Comparison of ENCODE assay signal across 2 cellular contexts in the genomic region with DNA sequence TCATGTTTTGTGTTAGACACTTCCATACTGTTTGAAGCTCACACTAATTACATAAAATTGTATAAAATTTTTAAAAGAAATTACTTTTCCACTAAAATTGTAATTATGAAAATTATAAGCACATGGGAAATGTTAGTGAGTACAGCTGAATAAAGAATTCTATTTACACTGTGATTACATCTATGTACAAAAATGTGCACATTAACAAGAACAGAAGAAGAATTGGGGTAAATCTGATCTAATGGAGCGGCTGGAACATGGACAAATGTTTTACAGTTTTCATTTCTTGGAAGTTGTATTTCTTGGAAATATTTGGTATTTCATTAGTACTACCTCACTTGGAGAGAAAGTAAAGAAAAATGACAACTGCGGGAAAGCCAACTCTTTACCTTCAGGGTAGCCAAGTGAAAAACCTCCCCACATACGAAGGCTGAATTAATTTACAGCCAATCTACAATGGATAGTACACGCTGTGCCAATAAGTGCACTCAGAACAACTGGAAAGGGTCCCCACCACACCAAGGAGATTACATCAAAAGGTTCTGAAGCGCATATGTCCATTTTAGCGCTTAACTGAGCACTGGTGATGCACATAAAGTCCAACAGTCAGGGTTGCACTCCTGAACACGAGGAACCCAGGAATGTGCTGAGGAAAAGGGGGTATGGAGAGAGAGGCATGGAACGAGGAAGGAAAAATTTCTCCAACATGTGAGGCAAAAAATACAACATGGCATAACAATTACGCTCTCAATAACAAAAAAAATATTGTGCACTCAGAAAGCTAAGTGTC.
A peak's percentile ranks its signal among the peaks of the same experiment; 100 is the strongest.
TF ChIP-seq lines count a peak whose summit lies in the region.

No MANE protein-coding gene starts in this region.

TF ChIP-seq in HepG2, 621 proteins besides CTCF, POLR2A, EP300 and RAD21:
- TF ChIP-seq NFYB (CRISPR knock-in tag; IDR thresholded peaks at IDR 0.05): no peak
- TF ChIP-seq, protein P1, sequence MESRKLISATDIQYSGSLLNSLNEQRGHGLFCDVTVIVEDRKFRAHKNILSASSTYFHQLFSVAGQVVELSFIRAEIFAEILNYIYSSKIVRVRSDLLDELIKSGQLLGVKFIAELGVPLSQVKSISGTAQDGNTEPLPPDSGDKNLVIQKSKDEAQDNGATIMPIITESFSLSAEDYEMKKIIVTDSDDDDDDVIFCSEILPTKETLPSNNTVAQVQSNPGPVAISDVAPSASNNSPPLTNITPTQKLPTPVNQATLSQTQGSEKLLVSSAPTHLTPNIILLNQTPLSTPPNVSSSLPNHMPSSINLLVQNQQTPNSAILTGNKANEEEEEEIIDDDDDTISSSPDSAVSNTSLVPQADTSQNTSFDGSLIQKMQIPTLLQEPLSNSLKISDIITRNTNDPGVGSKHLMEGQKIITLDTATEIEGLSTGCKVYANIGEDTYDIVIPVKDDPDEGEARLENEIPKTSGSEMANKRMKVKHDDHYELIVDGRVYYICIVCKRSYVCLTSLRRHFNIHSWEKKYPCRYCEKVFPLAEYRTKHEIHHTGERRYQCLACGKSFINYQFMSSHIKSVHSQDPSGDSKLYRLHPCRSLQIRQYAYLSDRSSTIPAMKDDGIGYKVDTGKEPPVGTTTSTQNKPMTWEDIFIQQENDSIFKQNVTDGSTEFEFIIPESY (CRISPR knock-in tag; IDR thresholded peaks at IDR 0.05): peak; percentile 78

TF ChIP-seq in K562, 482 proteins besides CTCF, POLR2A, EP300 and RAD21:
- TF ChIP-seq PTTG1 (tag; IDR thresholded peaks at IDR 0.05; ENCODE audit: low read depth): no peak
- no peak for TF ChIP-seq ETV1 (tag; conservative IDR thresholded peaks at IDR 0.05; ENCODE audit: low read depth)
- TF ChIP-seq, protein P2, sequence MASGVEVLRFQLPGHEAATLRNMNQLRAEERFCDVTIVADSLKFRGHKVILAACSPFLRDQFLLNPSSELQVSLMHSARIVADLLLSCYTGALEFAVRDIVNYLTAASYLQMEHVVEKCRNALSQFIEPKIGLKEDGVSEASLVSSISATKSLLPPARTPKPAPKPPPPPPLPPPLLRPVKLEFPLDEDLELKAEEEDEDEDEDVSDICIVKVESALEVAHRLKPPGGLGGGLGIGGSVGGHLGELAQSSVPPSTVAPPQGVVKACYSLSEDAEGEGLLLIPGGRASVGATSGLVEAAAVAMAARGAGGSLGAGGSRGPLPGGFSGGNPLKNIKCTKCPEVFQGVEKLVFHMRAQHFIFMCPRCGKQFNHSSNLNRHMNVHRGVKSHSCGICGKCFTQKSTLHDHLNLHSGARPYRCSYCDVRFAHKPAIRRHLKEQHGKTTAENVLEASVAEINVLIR (CRISPR knock-in tag; IDR thresholded peaks at IDR 0.05): no peak
- no peak for TF ChIP-seq ZNF444 (CRISPR knock-in tag; IDR thresholded peaks at IDR 0.05)
- TF ChIP-seq PTBP1 (IDR thresholded peaks at IDR 0.05; ENCODE audit: low read depth, low read length): no peak
- no peak for TF ChIP-seq CCNT2 (IDR thresholded peaks at IDR 0.05; ENCODE audit: borderline replicate concordance, extremely low read depth, insufficient read length, low read depth, low read length)
- TF ChIP-seq PML (IDR thresholded peaks at IDR 0.05; ENCODE audit: low read length): no peak
- TF ChIP-seq RHOXF2B (CRISPR knock-in tag; conservative IDR thresholded peaks at IDR 0.05): no peak
- TF ChIP-seq, protein P3, sequence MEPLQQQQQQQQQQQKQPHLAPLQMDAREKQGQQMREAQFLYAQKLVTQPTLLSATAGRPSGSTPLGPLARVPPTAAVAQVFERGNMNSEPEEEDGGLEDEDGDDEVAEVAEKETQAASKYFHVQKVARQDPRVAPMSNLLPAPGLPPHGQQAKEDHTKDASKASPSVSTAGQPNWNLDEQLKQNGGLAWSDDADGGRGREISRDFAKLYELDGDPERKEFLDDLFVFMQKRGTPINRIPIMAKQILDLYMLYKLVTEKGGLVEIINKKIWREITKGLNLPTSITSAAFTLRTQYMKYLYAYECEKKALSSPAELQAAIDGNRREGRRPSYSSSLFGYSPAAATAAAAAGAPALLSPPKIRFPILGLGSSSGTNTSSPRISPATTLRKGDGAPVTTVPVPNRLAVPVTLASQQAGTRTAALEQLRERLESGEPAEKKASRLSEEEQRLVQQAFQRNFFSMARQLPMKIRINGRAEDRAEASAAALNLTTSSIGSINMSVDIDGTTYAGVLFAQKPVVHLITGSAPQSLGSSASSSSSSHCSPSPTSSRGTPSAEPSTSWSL (CRISPR knock-in tag; IDR thresholded peaks at IDR 0.05; ENCODE audit: borderline replicate concordance): no peak
- no peak for TF ChIP-seq EHMT2 (IDR thresholded peaks at IDR 0.05)
- TF ChIP-seq, protein P4, sequence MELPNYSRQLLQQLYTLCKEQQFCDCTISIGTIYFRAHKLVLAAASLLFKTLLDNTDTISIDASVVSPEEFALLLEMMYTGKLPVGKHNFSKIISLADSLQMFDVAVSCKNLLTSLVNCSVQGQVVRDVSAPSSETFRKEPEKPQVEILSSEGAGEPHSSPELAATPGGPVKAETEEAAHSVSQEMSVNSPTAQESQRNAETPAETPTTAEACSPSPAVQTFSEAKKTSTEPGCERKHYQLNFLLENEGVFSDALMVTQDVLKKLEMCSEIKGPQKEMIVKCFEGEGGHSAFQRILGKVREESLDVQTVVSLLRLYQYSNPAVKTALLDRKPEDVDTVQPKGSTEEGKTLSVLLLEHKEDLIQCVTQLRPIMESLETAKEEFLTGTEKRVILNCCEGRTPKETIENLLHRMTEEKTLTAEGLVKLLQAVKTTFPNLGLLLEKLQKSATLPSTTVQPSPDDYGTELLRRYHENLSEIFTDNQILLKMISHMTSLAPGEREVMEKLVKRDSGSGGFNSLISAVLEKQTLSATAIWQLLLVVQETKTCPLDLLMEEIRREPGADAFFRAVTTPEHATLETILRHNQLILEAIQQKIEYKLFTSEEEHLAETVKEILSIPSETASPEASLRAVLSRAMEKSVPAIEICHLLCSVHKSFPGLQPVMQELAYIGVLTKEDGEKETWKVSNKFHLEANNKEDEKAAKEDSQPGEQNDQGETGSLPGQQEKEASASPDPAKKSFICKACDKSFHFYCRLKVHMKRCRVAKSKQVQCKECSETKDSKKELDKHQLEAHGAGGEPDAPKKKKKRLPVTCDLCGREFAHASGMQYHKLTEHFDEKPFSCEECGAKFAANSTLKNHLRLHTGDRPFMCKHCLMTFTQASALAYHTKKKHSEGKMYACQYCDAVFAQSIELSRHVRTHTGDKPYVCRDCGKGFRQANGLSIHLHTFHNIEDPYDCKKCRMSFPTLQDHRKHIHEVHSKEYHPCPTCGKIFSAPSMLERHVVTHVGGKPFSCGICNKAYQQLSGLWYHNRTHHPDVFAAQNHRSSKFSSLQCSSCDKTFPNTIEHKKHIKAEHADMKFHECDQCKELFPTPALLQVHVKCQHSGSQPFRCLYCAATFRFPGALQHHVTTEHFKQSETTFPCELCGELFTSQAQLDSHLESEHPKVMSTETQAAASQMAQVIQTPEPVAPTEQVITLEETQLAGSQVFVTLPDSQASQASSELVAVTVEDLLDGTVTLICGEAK (IDR thresholded peaks at IDR 0.05): no peak
- TF ChIP-seq, protein P4 (CRISPR knock-in tag; IDR thresholded peaks at IDR 0.05): no peak
- TF ChIP-seq, protein P5, sequence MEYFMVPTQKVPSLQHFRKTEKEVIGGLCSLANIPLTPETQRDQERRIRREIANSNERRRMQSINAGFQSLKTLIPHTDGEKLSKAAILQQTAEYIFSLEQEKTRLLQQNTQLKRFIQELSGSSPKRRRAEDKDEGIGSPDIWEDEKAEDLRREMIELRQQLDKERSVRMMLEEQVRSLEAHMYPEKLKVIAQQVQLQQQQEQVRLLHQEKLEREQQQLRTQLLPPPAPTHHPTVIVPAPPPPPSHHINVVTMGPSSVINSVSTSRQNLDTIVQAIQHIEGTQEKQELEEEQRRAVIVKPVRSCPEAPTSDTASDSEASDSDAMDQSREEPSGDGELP (CRISPR knock-in tag; IDR thresholded peaks at IDR 0.05; ENCODE audit: borderline replicate concordance): no peak
- TF ChIP-seq PPARD (CRISPR knock-in tag; IDR thresholded peaks at IDR 0.05): no peak
